8 cellular contexts compared by ENCODE assay signal in the genomic region with DNA sequence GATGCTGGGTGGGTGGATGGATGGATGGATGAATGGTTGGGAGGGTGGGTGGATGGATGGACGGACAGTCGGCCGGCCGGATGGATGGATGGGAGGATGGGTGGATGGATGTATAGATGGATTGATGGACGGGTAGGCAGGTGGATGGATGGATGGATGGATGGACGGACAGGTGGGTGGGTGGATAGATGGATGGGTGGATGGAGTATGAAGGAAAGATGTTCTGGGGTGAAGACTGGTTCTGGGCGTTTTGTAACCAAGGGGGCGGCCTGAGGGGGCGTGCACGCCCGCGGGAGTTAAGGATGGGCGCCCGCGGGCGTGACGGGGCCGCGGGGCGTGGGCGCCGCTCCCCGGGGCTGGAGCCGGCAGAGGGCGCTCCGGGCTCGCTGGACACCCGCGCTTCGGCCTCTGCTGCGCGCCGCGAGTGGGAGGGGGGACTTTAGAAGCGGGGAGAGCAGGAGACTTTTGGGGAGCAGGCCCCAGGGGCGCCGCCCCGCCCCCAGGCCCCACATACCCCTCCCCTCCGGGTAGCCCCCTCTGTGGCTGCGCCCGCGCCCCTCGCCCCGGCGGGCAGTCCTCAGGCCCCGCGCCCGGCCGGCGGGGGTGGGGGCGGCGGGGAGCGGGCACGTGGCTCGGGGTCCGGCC. TPM values are rescaled to one million over a fixed set of nuclear protein-coding genes. Genes with fewer than 3 reads are reported as not detected.
DNase-seq lines count a peak whose midpoint lies in the region; ATAC-seq and TF ChIP-seq lines count a peak whose summit lies in the region.

A gene (plus strand): TSS at position 407 of the 645 bp plus-strand sequence. CDS start 405 bp downstream, outside the sequence.

- no peak for TF ChIP-seq EP300 in suprapubic skin (IDR thresholded peaks at IDR 0.05)

- peak; percentile 77 for DNase-seq in activated CD8-positive, alpha-beta memory T cell treated with anti-CD3 and anti-CD28 coated beads, Interleukin-2, amount 50 U/mL, for 48 hours
- no peak for DNase-seq in activated CD8-positive, alpha-beta memory T cell treated with anti-CD3 and anti-CD28 coated beads for 24 hours
- DNase-seq in NCI-H226, result peak; percentile 22
- peak; percentile 68 for DNase-seq in cerebellum (ENCODE audit: low spot score)
- DNase-seq in left colon, result peak in 1 of 2 donors; percentile 56
- peak in 1 of 2 donors; percentile 59 for DNase-seq in suprapubic skin (ENCODE audit: low spot score in 2 of 2)
- DNase-seq in SW 1271 (lab: John Stamatoyannopoulos, UW), result no peak

- peaks cover 24% of the 10 kb centered on the region for H3K36me3 ChIP-seq in suprapubic skin

- no peak for TF ChIP-seq POLR2A in suprapubic skin (IDR thresholded peaks at IDR 0.05)

- intact Hi-C loops in left colon (cut with DNase I, micrococcal nuclease), result loop anchor here in 1 of 2 donors (10.0 kb wide), 1 partner anchor 97 kb away; no protein-coding TSS in a partner anchor

- peak within 1 kb of the TSS; percentile 45 for H3K4me3 ChIP-seq in suprapubic skin

- H3K4me1 ChIP-seq in suprapubic skin, result peaks cover 8% of the 10 kb centered on the region

- H3K27ac ChIP-seq in suprapubic skin, result no peak within 1 kb of the TSS

- TF ChIP-seq CTCF in suprapubic skin (IDR thresholded peaks at IDR 0.05), result peak; percentile 7 to 65

- ATAC-seq in left colon, result peak; percentile 70
- no peak for ATAC-seq in activated CD4-positive, CD25-positive, alpha-beta regulatory T cell treated with anti-CD3 and anti-CD28 coated beads, Interleukin-2, amount 50 U/mL, for 24 hours

- no peaks in the 10 kb centered on the region for H3K9me3 ChIP-seq in suprapubic skin

- peaks cover 21% of the 10 kb centered on the region for H3K27me3 ChIP-seq in suprapubic skin

- WGBS in suprapubic skin, result 27% methylated on average over 14 of the region's 56 CpGs

RNA-seq across cellular contexts. Expression of the gene that starts here (rescaled TPM):
- total RNA-seq in cerebellum (15.4 TPM), left colon (1 to 10 TPM in 1 of 2 donors, under 1 TPM in 1; 0.24 to 1.0 TPM), suprapubic skin (not detected)

Comparison
In these comparisons a context has a peak if more than half of its experiments do, and no peak if none do; other contexts are left out.
1. DNase-seq: peak in activated CD8-positive, alpha-beta memory T cell treated with anti-CD3 and anti-CD28 coated beads, Interleukin-2, amount 50 U/mL, for 48 hours (single experiment), NCI-H226 (single experiment) and cerebellum (single experiment); none in activated CD8-positive, alpha-beta memory T cell treated with anti-CD3 and anti-CD28 coated beads for 24 hours (single experiment) and SW 1271 (0 of 2).